ENCODE assay signal across 9 cellular contexts in genomic region chr1:52140633-52141512, GRCh38. TPM values are rescaled to one million over a fixed set of nuclear protein-coding genes. Genes with fewer than 3 reads are reported as not detected.
DNase-seq lines count a peak whose midpoint lies in the region; ATAC-seq and TF ChIP-seq lines count a peak whose summit lies in the region.
"Had no signal": no experiment of that assay in that cellular context is flagged by ENCODE, and none has a peak within 500 bp of the region (broad histone marks: within the 10 kb centered on the region; RNA-seq: fewer than 3 reads in every experiment).

No MANE protein-coding gene starts in this region.

- H3K9me3 ChIP-seq in DND-41 (ENCODE audit: insufficient read depth, low read length, severe bottlenecking) (no peaks in the 10 kb centered on the region), neural progenitor cell (ENCODE audit: low read depth) (no peaks in the 10 kb centered on the region)

- peak overlapping the region; percentile 79 for H3K27ac Mint-ChIP-seq in neural progenitor cell

- H3K4me3 Mint-ChIP-seq in neural progenitor cell, result peak overlapping the region; percentile 90

- no peak for DNase-seq in DND-41
- peak; percentile 9 for DNase-seq in NCI-H69 (lab: John Stamatoyannopoulos, UW)
- peak; percentile 17 for DNase-seq in dermis blood vessel endothelial cell
- DNase-seq in neural progenitor cell (ENCODE audit: low spot score), result no peak

- ATAC-seq in DND-41 (ENCODE audit: insufficient read depth, low read depth) (no peak), GM19467 (IDR thresholded peaks at IDR 0.05; ENCODE audit: unreplicated experiment) (no peak), HG03439 (IDR thresholded peaks at IDR 0.05; ENCODE audit: unreplicated experiment) (no peak), GM18520 (IDR thresholded peaks at IDR 0.05; ENCODE audit: unreplicated experiment) (no peak), GM21367 (IDR thresholded peaks at IDR 0.05; ENCODE audit: unreplicated experiment) (no peak)

- H3K4me1 Mint-ChIP-seq in neural progenitor cell, result peaks cover 15% of the 10 kb centered on the region

- peak overlapping the region; percentile 73; the same call in 1 of the 2 replicates for H3K27ac ChIP-seq in DND-41 (ENCODE audit: low read length)
- no peak overlapping the region for H3K27ac ChIP-seq in neural progenitor cell
- H3K27ac ChIP-seq: HL-60 had no signal

- H3K36me3 ChIP-seq in DND-41 (ENCODE audit: insufficient read depth, low read length) (no peaks in the 10 kb centered on the region; the same call in 1 of the 2 replicates), neural progenitor cell (no peaks in the 10 kb centered on the region)

- H3K27me3 Mint-ChIP-seq in neural progenitor cell (ENCODE audit: insufficient read depth, low read depth), result no peaks in the 10 kb centered on the region

- H3K4me3 ChIP-seq in DND-41 (ENCODE audit: low read depth in 1 of 2, low read length in 2 of 2), result peak overlapping the region; percentile 61 to 71; a peak in 3 of 4 replicates
- peak overlapping the region; percentile 100 for H3K4me3 ChIP-seq in neural progenitor cell

- H3K36me3 Mint-ChIP-seq in neural progenitor cell, result no peaks in the 10 kb centered on the region

- H3K79me2 ChIP-seq in DND-41 (ENCODE audit: insufficient read depth, low read length), result peaks cover 44% of the 10 kb centered on the region
- H3K79me2 ChIP-seq in neural progenitor cell (ENCODE audit: low read depth), result peaks cover 37% of the 10 kb centered on the region

- H4K20me1 ChIP-seq in DND-41 (ENCODE audit: insufficient read depth, low read length) (peaks cover 4% of the 10 kb centered on the region; the same call in 1 of the 2 replicates), neural progenitor cell (ENCODE audit: low read depth) (peaks cover 8% of the 10 kb centered on the region)

- no peaks in the 10 kb centered on the region for H3K27me3 ChIP-seq in DND-41 (ENCODE audit: insufficient read depth, low read length, poor library complexity)
- H3K27me3 ChIP-seq in neural progenitor cell, result peaks cover 24% of the 10 kb centered on the region

- peaks cover 23% of the 10 kb centered on the region for H3F3A ChIP-seq in neural progenitor cell (ENCODE audit: low read depth)

- H2AFZ ChIP-seq in DND-41 (ENCODE audit: low read depth, low read length), result peak overlapping the region; percentile 93
- peak overlapping the region; percentile 54 for H2AFZ ChIP-seq in neural progenitor cell (replicated peaks)

- H3K9me3 Mint-ChIP-seq in neural progenitor cell, result no peaks in the 10 kb centered on the region

- H3K9ac ChIP-seq in DND-41 (ENCODE audit: low read depth, low read length) (peak overlapping the region; percentile 97), neural progenitor cell (no peak overlapping the region)

- TF ChIP-seq CTCF in DND-41 (IDR thresholded peaks at IDR 0.05; ENCODE audit: borderline replicate concordance, extremely low read depth, low read length, poor library complexity, severe bottlenecking) (no peak), neural progenitor cell (IDR thresholded peaks at IDR 0.05) (no peak)

- H3K4me1 ChIP-seq in DND-41 (ENCODE audit: insufficient read depth, low read length) (peaks cover 55% of the 10 kb centered on the region), neural progenitor cell (peaks cover 9% of the 10 kb centered on the region)

- H3K4me2 ChIP-seq in DND-41 (ENCODE audit: insufficient read depth, low read length), result peak overlapping the region; percentile 83
- H3K4me2 ChIP-seq in neural progenitor cell, result peak overlapping the region; percentile 96

RNA-seq across cellular contexts. Expression of gene ZFYVE9, which starts 1.0 kb away (rescaled TPM):
- total RNA-seq in dermis blood vessel endothelial cell (39.2 and 49.4 TPM in 2 replicates), neural progenitor cell (ENCODE audit: low replicate concordance) (32.9 and 42.7 TPM in 2 replicates)

Comparison
In these comparisons a context has a peak if more than half of its experiments do, and no peak if none do; other contexts are left out.
1. DNase-seq: peak in NCI-H69 (single experiment) and dermis blood vessel endothelial cell (single experiment); none in DND-41 (single experiment) and neural progenitor cell (single experiment).